8 cellular contexts compared by ENCODE assay signal in genomic region chr1:156706647-156707008, GRCh38. TPM values are rescaled to one million over a fixed set of nuclear protein-coding genes. Genes with fewer than 3 reads are reported as not detected.
DNase-seq lines count a peak whose midpoint lies in the region; ATAC-seq and TF ChIP-seq lines count a peak whose summit lies in the region.

No MANE protein-coding gene starts in this region.

- TF ChIP-seq CTCF in GM12865 (IDR thresholded peaks at IDR 0.05; ENCODE audit: insufficient read depth, low read depth, low read length, missing control alignments): no peak
- TF ChIP-seq CTCF in activated B cell treated with CpG ODN at 0.5 μM for 24 hours (IDR thresholded peaks at IDR 0.05): no peak
- no peak for TF ChIP-seq CTCF in fibroblast of mammary gland (conservative IDR thresholded peaks at IDR 0.05; ENCODE audit: control insufficient read depth, insufficient read depth, low read depth, low read length)

- H3K27ac ChIP-seq in neuronal stem cell (replicated peaks; ENCODE audit: low read length): peak overlapping the region; percentile 92

- peak overlapping the region; percentile 81 for H3K9ac ChIP-seq in neuronal stem cell (ENCODE audit: low read depth, low read length, poor library complexity)

- no peaks in the 10 kb centered on the region for H3K9me3 Mint-ChIP-seq in activated B cell treated with CpG ODN at 0.5 μM for 24 hours

- H3K4me2 ChIP-seq in neuronal stem cell (ENCODE audit: insufficient read depth, low read length, poor library complexity, severe bottlenecking): peak overlapping the region; percentile 93

- no peak overlapping the region for H4K8ac ChIP-seq in neuronal stem cell (ENCODE audit: low read depth, low read length)

- intact Hi-C loops in activated B cell treated with CpG ODN at 0.5 μM for 24 hours (cut with micrococcal nuclease): loop anchor here (1.0 kb wide), 2 partner anchors 17 to 20 kb away; no protein-coding TSS in a partner anchor

- H3K9me3 ChIP-seq in neuronal stem cell (replicated peaks in 1 of 2; ENCODE audit: control insufficient read depth in 2 of 2, insufficient read depth in 1 of 2, low read depth in 1 of 2, low read length in 2 of 2): no peaks in the 10 kb centered on the region

- peak overlapping the region; percentile 98 for H4K91ac ChIP-seq in neuronal stem cell (ENCODE audit: low read depth, low read length, poor library complexity)

- H3K4me1 ChIP-seq in neuronal stem cell (ENCODE audit: control insufficient read depth in 2 of 2, insufficient read depth in 1 of 2, low read depth in 1 of 2, low read length in 2 of 2): peaks cover 58 to 66% of the 10 kb centered on the region in 2 donors

- H3K18ac ChIP-seq in neuronal stem cell (ENCODE audit: low read length): peak overlapping the region; percentile 99

- H3K27me3 ChIP-seq in neuronal stem cell (ENCODE audit: control insufficient read depth in 3 of 3, insufficient read depth in 3 of 3, low read depth in 1 of 3, low read length in 3 of 3): no peaks in the 10 kb centered on the region

- H2AK5ac ChIP-seq in neuronal stem cell (ENCODE audit: low read depth, low read length): peak overlapping the region; percentile 87

- H3K79me1 ChIP-seq in neuronal stem cell (ENCODE audit: low read depth, low read length): peaks cover 6% of the 10 kb centered on the region

- no peaks in the 10 kb centered on the region for H3K36me3 ChIP-seq in neuronal stem cell (replicated peaks in 1 of 2; ENCODE audit: control insufficient read depth in 2 of 2, insufficient read depth in 2 of 2, low read length in 2 of 2)

- H2BK5ac ChIP-seq in neuronal stem cell (ENCODE audit: low read length): peak overlapping the region; percentile 90

- H2AFZ ChIP-seq in neuronal stem cell (ENCODE audit: low read length): peak overlapping the region; percentile 91

- no peak overlapping the region for H3K27ac Mint-ChIP-seq in activated B cell treated with CpG ODN at 0.5 μM for 24 hours

- no peaks in the 10 kb centered on the region for H3K36me3 Mint-ChIP-seq in activated B cell treated with CpG ODN at 0.5 μM for 24 hours (ENCODE audit: low read depth)

- H3K4me1 Mint-ChIP-seq in activated B cell treated with CpG ODN at 0.5 μM for 24 hours: peaks cover 28% of the 10 kb centered on the region

- peak overlapping the region; percentile 61 for H3K23ac ChIP-seq in neuronal stem cell (ENCODE audit: low read depth, low read length, poor library complexity)

- H2BK15ac ChIP-seq in neuronal stem cell (ENCODE audit: low read length): peak overlapping the region; percentile 2

- H3K14ac ChIP-seq in neuronal stem cell (ENCODE audit: low read length): peak overlapping the region; percentile 73

- ATAC-seq in activated B cell treated with CpG ODN at 0.5 μM for 24 hours (ENCODE audit: low read depth) (peak; percentile 18), HG03354 (IDR thresholded peaks at IDR 0.05; ENCODE audit: poor library complexity, severe bottlenecking, unreplicated experiment) (no peak), HG02678 (IDR thresholded peaks at IDR 0.05; ENCODE audit: unreplicated experiment) (no peak), GM21576 (IDR thresholded peaks at IDR 0.05; ENCODE audit: unreplicated experiment) (no peak), GM21447 (IDR thresholded peaks at IDR 0.05; ENCODE audit: unreplicated experiment) (no peak)

- no peak for DNase-seq in GM12865 (ENCODE audit: low read depth)
- no peak for DNase-seq in activated B cell treated with CpG ODN at 0.5 μM for 24 hours
- peak; percentile 83 for DNase-seq in fibroblast of mammary gland (ENCODE audit: low read depth)
- peak; percentile 78 for DNase-seq in neuronal stem cell (ENCODE audit: low spot score)

- H3K4ac ChIP-seq in neuronal stem cell (ENCODE audit: low read length): peak overlapping the region; percentile 19

- H3K4me3 Mint-ChIP-seq in activated B cell treated with CpG ODN at 0.5 μM for 24 hours: peak overlapping the region; percentile 82

- H2BK120ac ChIP-seq in neuronal stem cell (ENCODE audit: low read depth, low read length): peak overlapping the region; percentile 93

- no peak overlapping the region for H2BK12ac ChIP-seq in neuronal stem cell (ENCODE audit: low read length)

- peaks cover 18% of the 10 kb centered on the region for H3K27me3 Mint-ChIP-seq in activated B cell treated with CpG ODN at 0.5 μM for 24 hours

- POLR2A ChIA-PET in activated B cell treated with CpG ODN at 0.5 μM for 24 hours (lab: Charles Lee): interaction anchor here (0.5 to 2.4 kb wide), 13 partner anchors 13 to 967 kb away, joined by 3 to 15 read pairs (median 4); partner anchors contain the start of genes HDGF, ISG20L2, METTL25B and MRPL24

- CTCF ChIA-PET in activated B cell treated with CpG ODN at 0.5 μM for 24 hours (lab: Charles Lee): interaction anchor here (1.0 to 2.8 kb wide), 4 partner anchors 17 to 323 kb away, joined by 3 to 36 read pairs (median 8); no protein-coding TSS in a partner anchor

- no CpG with 5 or more reads among the region's 24 CpGs for WGBS in neuronal stem cell (ENCODE audit: extremely low coverage in 2 of 2, insufficient read length in 2 of 2, insufficient replicate concordance in 1 of 2), 2 donors

- H3K4me3 ChIP-seq in GM12865 (ENCODE audit: low read depth, low read length) (peak overlapping the region; percentile 50), fibroblast of mammary gland (ENCODE audit: control insufficient read depth, low read depth, low read length) (peak overlapping the region; percentile 43), neuronal stem cell (ENCODE audit: low read length in 2 of 2) (peak overlapping the region; percentile 63 to 72)

RNA-seq across cellular contexts. Expression of gene CRABP2, which starts 1.2 kb away (rescaled TPM):
- total RNA-seq in activated B cell treated with CpG ODN at 0.5 μM for 24 hours: 0.55 and 0.66 TPM in 2 replicates
- polyA plus RNA-seq in neuronal stem cell (2013, experiment 1 of 2): 479 TPM
- polyA plus RNA-seq in neuronal stem cell (2013, experiment 2 of 2): 474 TPM

RNA-seq across cellular contexts. Expression of gene METTL25B, which starts 21.6 kb away (rescaled TPM):
- 54.5 and 56.7 TPM in 2 replicates for total RNA-seq in activated B cell treated with CpG ODN at 0.5 μM for 24 hours
- polyA plus RNA-seq in neuronal stem cell (2013, experiment 1 of 2): 48.9 TPM
- polyA plus RNA-seq in neuronal stem cell (2013, experiment 2 of 2): 45.3 TPM

RNA-seq across cellular contexts. Expression of gene ISG20L2, which starts 21.9 kb away (rescaled TPM):
- total RNA-seq in activated B cell treated with CpG ODN at 0.5 μM for 24 hours: 50.8 and 53.0 TPM in 2 replicates
- 32.9 TPM for polyA plus RNA-seq in neuronal stem cell (2013, experiment 1 of 2)
- 33.3 TPM for polyA plus RNA-seq in neuronal stem cell (2013, experiment 2 of 2)

RNA-seq across cellular contexts. Expression of gene NES, which starts 29.4 kb away (rescaled TPM):
- total RNA-seq in activated B cell treated with CpG ODN at 0.5 μM for 24 hours: not detected in 2 replicates
- 150 TPM for polyA plus RNA-seq in neuronal stem cell (2013, experiment 1 of 2)
- 143 TPM for polyA plus RNA-seq in neuronal stem cell (2013, experiment 2 of 2)

RNA-seq across cellular contexts. Expression of gene MRPL24, which starts 34.3 kb away (rescaled TPM):
- total RNA-seq in activated B cell treated with CpG ODN at 0.5 μM for 24 hours: 65.8 and 83.7 TPM in 2 replicates
- 31.9 TPM for polyA plus RNA-seq in neuronal stem cell (2013, experiment 1 of 2)
- 30.3 TPM for polyA plus RNA-seq in neuronal stem cell (2013, experiment 2 of 2)

Comparison
In these comparisons a context has a peak if more than half of its experiments do, and no peak if none do; other contexts are left out.
1. DNase-seq: peak in fibroblast of mammary gland (single experiment) and neuronal stem cell (single experiment); none in GM12865 (single experiment) and activated B cell treated with CpG ODN at 0.5 μM for 24 hours (single experiment).
2. Peak in every context shown above with its lines, with median percentiles within 50 percentile points of each other: H3K4me3 ChIP-seq.